In the genomic region with DNA sequence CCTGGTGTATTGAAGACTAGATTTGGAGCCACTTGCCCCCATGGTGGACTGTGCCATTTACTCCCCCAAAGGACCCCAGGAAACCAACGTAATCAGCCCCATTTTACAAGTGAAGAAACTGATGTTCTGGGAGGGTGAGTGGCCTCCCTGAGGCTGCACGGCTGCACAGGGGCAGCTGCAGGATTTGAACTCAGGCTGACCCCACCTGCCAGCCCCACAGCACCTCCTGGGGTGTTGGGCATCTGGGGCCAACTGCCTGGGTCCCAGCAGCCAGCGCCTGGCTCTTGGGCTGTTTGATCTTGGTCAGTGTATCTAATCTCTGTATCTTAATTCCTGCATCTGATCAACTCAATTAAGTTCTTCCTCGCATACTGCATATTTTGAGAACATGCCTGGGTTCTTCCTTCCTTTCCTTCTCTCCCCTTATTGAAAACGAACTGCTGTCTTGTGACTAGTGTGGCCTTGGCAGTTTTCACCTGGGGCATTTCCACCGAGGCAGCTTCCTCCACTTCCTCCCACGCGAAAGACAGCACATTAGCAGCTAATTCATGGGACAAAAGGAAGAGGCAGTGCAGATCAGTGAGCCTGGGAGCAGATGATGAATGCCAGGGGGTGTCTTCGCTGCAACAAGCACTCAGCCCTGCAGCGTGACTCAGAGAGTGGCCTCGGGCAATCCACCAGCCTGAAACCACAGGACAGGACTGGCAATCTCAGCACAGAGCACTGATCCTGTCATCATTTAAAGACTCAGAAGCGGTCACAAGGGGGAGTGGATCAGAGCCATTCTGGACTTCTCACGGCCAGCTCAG, we compare ENCODE assay signal across 9 cellular contexts.
DNase-seq lines count a peak whose midpoint lies in the region; ATAC-seq and TF ChIP-seq lines count a peak whose summit lies in the region.
"Had no signal": no experiment of that assay in that cellular context is flagged by ENCODE, and none has a peak within 500 bp of the region (broad histone marks: within the 10 kb centered on the region; RNA-seq: fewer than 3 reads in every experiment).

No MANE protein-coding gene starts in this region.

- TF ChIP-seq CTCF in HFF-Myc (IDR thresholded peaks at IDR 0.05; ENCODE audit: low read depth, low read length, missing control alignments) (no peak), fibroblast of lung (conservative IDR thresholded peaks at IDR 0.05 in 1 of 2, IDR thresholded peaks at IDR 0.05 in 1 of 2; ENCODE audit: low read depth in 1 of 2, low read length in 2 of 2) (no peak), smooth muscle cell (IDR thresholded peaks at IDR 0.05; ENCODE audit: borderline replicate concordance, insufficient read depth, poor library complexity, severe bottlenecking) (no peak)

- H4K20me1 ChIP-seq in fibroblast of lung (ENCODE audit: control insufficient read depth, extremely low read depth, insufficient read depth, low read length): no peaks in the 10 kb centered on the region
- H4K20me1 ChIP-seq in smooth muscle cell (ENCODE audit: low read depth): no peaks in the 10 kb centered on the region

- H3K27ac ChIP-seq in SJSA1 (no peak overlapping the region), fibroblast of lung (ENCODE audit: insufficient read depth, low read length) (no peak overlapping the region), smooth muscle cell (ENCODE audit: low read depth) (peak overlapping the region; percentile 85)

- H3K4me2 ChIP-seq in fibroblast of lung (ENCODE audit: extremely low read depth, insufficient read depth, low read length) (no peak overlapping the region), smooth muscle cell (peak overlapping the region; percentile 71)

- 15% methylated on average over 13 of the region's 13 CpGs for WGBS in smooth muscle cell (ENCODE audit: low lambda C conversion rate)

- no peak overlapping the region for H3K4me3 ChIP-seq in HFF-Myc (replicated peaks; ENCODE audit: low read depth, low read length)
- no peak overlapping the region for H3K4me3 ChIP-seq in SJSA1
- no peak overlapping the region for H3K4me3 ChIP-seq in fibroblast of lung (replicated peaks in 1 of 4; ENCODE audit: control extremely low read depth in 1 of 4, insufficient read depth in 1 of 4, low read depth in 3 of 4, low read length in 4 of 4)
- H3K4me3 ChIP-seq in smooth muscle cell: no peak overlapping the region

- peaks cover 19% of the 10 kb centered on the region for H3F3A ChIP-seq in smooth muscle cell (ENCODE audit: low read depth)

- H3K9me3 ChIP-seq in SJSA1 (replicated peaks) (no peaks in the 10 kb centered on the region), fibroblast of lung (ENCODE audit: control insufficient read depth, insufficient read depth, low read depth, low read length) (no peaks in the 10 kb centered on the region), smooth muscle cell (replicated peaks; ENCODE audit: low read depth) (no peaks in the 10 kb centered on the region)

- H3K36me3 ChIP-seq in SJSA1 (no peaks in the 10 kb centered on the region), fibroblast of lung (ENCODE audit: control insufficient read depth, insufficient read depth, low read length) (no peaks in the 10 kb centered on the region), smooth muscle cell (ENCODE audit: low read depth) (no peaks in the 10 kb centered on the region)

- ATAC-seq in HG03432 (IDR thresholded peaks at IDR 0.05; ENCODE audit: unreplicated experiment) (no peak), GM18517 (IDR thresholded peaks at IDR 0.05; ENCODE audit: unreplicated experiment) (no peak), GM21825 (IDR thresholded peaks at IDR 0.05; ENCODE audit: unreplicated experiment) (no peak)
- ATAC-seq: activated CD4-positive, alpha-beta T cell treated with anti-CD3 and anti-CD28 coated beads for 36 hours had no signal

- peaks cover 23% of the 10 kb centered on the region for H3K4me1 ChIP-seq in SJSA1 (replicated peaks)
- H3K4me1 ChIP-seq in fibroblast of lung (ENCODE audit: control insufficient read depth, extremely low read depth, insufficient read depth, low read length): no peaks in the 10 kb centered on the region
- H3K4me1 ChIP-seq in smooth muscle cell (ENCODE audit: low read depth): peaks cover 8% of the 10 kb centered on the region

- H3K79me2 ChIP-seq in fibroblast of lung (ENCODE audit: control insufficient read depth, insufficient read depth, low read length): no peaks in the 10 kb centered on the region
- no peaks in the 10 kb centered on the region for H3K79me2 ChIP-seq in smooth muscle cell (ENCODE audit: low read depth)

- peak; percentile 49 for DNase-seq in HFF-Myc (ENCODE audit: extremely low read depth, low read depth)
- peak; percentile 60 to 90 for DNase-seq in SJSA1 (ENCODE audit: low read depth in 1 of 2, low spot score in 2 of 2)
- peak; percentile 16 to 87 for DNase-seq in fibroblast of lung (ENCODE audit: low read depth in 2 of 2)
- peak; percentile 25 for DNase-seq in smooth muscle cell (lab: John Stamatoyannopoulos, UW; ENCODE audit: unreplicated experiment)
- no peak for DNase-seq in effector CD4-positive, alpha-beta T cell
- DNase-seq: activated CD4-positive, alpha-beta T cell treated with anti-CD3 and anti-CD28 coated beads for 36 hours had no signal

- no peak overlapping the region for H2AFZ ChIP-seq in fibroblast of lung (ENCODE audit: low read length)
- H2AFZ ChIP-seq in smooth muscle cell (ENCODE audit: low read depth): no peak overlapping the region

- H3K9ac ChIP-seq in fibroblast of lung (ENCODE audit: insufficient read depth, low read length): no peak overlapping the region
- no peak overlapping the region for H3K9ac ChIP-seq in smooth muscle cell (ENCODE audit: low read depth)

- H3K27me3 ChIP-seq in SJSA1 (replicated peaks) (no peaks in the 10 kb centered on the region), fibroblast of lung (ENCODE audit: control insufficient read depth, insufficient read depth, low read length) (no peaks in the 10 kb centered on the region), smooth muscle cell (ENCODE audit: low read depth) (no peaks in the 10 kb centered on the region)
